In the genomic region with DNA sequence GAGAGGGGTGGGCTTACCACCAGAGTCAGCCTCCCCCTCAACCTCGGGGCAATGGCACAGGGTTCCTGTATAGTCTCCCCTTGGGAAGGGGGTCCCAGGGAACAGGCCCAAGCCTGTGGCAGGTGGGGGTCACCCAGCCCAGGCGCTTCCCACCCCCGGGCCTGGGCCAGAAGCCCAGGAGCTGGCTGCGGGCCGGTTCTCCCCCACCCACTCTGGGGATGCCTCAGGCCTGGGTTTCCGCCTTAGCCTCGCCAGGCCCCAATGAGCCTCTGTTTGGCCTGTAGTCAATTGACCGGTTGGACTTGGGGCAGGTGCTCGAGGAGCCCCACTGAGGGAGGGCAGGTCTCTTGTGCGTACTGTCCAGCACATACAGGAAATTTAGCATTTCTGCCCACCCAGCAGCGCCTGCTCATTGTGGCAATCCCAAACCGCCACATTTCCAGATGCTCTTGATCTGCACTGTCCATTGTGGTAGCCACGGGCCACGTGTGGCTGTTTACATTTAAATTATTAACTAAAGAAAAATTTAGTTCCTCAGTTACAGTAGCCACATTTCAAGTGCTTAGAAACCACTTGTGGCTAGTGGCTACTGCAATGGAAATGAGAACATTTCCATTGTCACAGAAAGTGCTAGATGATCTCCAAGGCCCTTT, we compare ENCODE assay signal across 12 cellular contexts. TPM values are rescaled to one million over a fixed set of nuclear protein-coding genes. Genes with fewer than 3 reads are reported as not detected.
DNase-seq lines count a peak whose midpoint lies in the region; ATAC-seq and TF ChIP-seq lines count a peak whose summit lies in the region.
"Had no signal": no experiment of that assay in that cellular context is flagged by ENCODE, and none has a peak within 500 bp of the region (broad histone marks: within the 10 kb centered on the region; RNA-seq: fewer than 3 reads in every experiment).

No MANE protein-coding gene starts in this region.

- H3K36me3 Mint-ChIP-seq in T-cell = no peaks in the 10 kb centered on the region

- no peaks in the 10 kb centered on the region for H3K79me2 ChIP-seq in hepatocyte

- no peak overlapping the region for H3K27ac Mint-ChIP-seq in T-cell

- H3K27ac ChIP-seq in BLaER1 treated with 17β-estradiol and CSF1 and Interleukin-3, amounts not matched to agents 10 nM and 100 nM = peak overlapping the region in 9 of 11 experiments; percentile 12 to 79 (median 69); a peak in 12 of 22 replicates
- H3K27ac ChIP-seq in VCaP (peak overlapping the region; percentile 20; the same call in 1 of the 2 replicates), hepatocyte (peak overlapping the region; percentile 87), skeletal muscle tissue (ENCODE audit: low read depth, low read length) (peak overlapping the region; percentile 87)
- H3K27ac ChIP-seq: HL-60 had no signal

- peaks cover 17 to 23% (median 22%) of the 10 kb centered on the region in 3 donors for H3K4me1 Mint-ChIP-seq in T-cell

- no peaks in the 10 kb centered on the region for H3K9me3 ChIP-seq in BLaER1 treated with 17β-estradiol and CSF1 and Interleukin-3, amounts not matched to agents 10 nM and 100 nM (replicated peaks in 1 of 11)
- H3K9me3 ChIP-seq in hepatocyte (ENCODE audit: low read depth) (no peaks in the 10 kb centered on the region), skeletal muscle tissue (ENCODE audit: control insufficient read depth in 3 of 3, low read length in 3 of 3) (no peaks in the 10 kb centered on the region)

- peak overlapping the region in 10 of 11 experiments; percentile 16 to 75 (median 62); a peak in 15 of 22 replicates for H3K9ac ChIP-seq in BLaER1 treated with 17β-estradiol and CSF1 and Interleukin-3, amounts not matched to agents 10 nM and 100 nM
- H3K9ac ChIP-seq in skeletal muscle tissue (ENCODE audit: low read depth in 1 of 3, low read length in 3 of 3) = peak overlapping the region in 2 of 3 donors; percentile 14 to 60

- no peak overlapping the region for H3K4me3 Mint-ChIP-seq in T-cell

- H3K4me1 ChIP-seq in BLaER1 treated with 17β-estradiol and CSF1 and Interleukin-3, amounts not matched to agents 10 nM and 100 nM = peaks cover 52 to 93% (median 85%) of the 10 kb centered on the region in 10 experiments
- peaks cover 45% of the 10 kb centered on the region for H3K4me1 ChIP-seq in hepatocyte (ENCODE audit: insufficient read depth)
- H3K4me1 ChIP-seq in skeletal muscle tissue (ENCODE audit: control insufficient read depth in 3 of 3, insufficient read depth in 3 of 3, low read length in 3 of 3) = peaks cover 34 to 52% (median 50%) of the 10 kb centered on the region in 3 donors

- peaks cover 5 to 12% of the 10 kb centered on the region in 2 donors for H3K27me3 Mint-ChIP-seq in T-cell

- H3K27me3 ChIP-seq in BLaER1 treated with 17β-estradiol and CSF1 and Interleukin-3, amounts not matched to agents 10 nM and 100 nM = peaks cover 0 to 20% (median 13%) of the 10 kb centered on the region in 11 experiments; a peak in 14 of 22 replicates
- H3K27me3 ChIP-seq in hepatocyte = peaks cover 42% of the 10 kb centered on the region
- H3K27me3 ChIP-seq in skeletal muscle tissue (ENCODE audit: control insufficient read depth in 3 of 3, insufficient read depth in 3 of 3, low read length in 3 of 3) = no peaks in the 10 kb centered on the region

- no peaks in the 10 kb centered on the region for H3K9me2 ChIP-seq in hepatocyte (replicated peaks; ENCODE audit: insufficient read depth)

- POLR2A ChIA-PET in T-cell (lab: Charles Lee) = no interaction called here

- no peak for TF ChIP-seq CTCF in VCaP (conservative IDR thresholded peaks at IDR 0.05)
- no peak for TF ChIP-seq CTCF in hepatocyte (IDR thresholded peaks at IDR 0.05; ENCODE audit: poor library complexity)

- peaks cover 0 to 29% (median 0%) of the 10 kb centered on the region in 11 experiments; a peak in 6 of 22 replicates for H4K20me1 ChIP-seq in BLaER1 treated with 17β-estradiol and CSF1 and Interleukin-3, amounts not matched to agents 10 nM and 100 nM
- peaks cover 5% of the 10 kb centered on the region for H4K20me1 ChIP-seq in hepatocyte (ENCODE audit: insufficient read depth, poor library complexity, severe bottlenecking)

- no peaks in the 10 kb centered on the region for H3K9me3 Mint-ChIP-seq in T-cell

- no peak overlapping the region; a peak in 1 of 20 replicates for H3K4me3 ChIP-seq in BLaER1 treated with 17β-estradiol and CSF1 and Interleukin-3, amounts not matched to agents 10 nM and 100 nM
- H3K4me3 ChIP-seq in hepatocyte (no peak overlapping the region), skeletal muscle tissue (ENCODE audit: low read length in 3 of 3) (no peak overlapping the region)

- peak overlapping the region; percentile 72 to 100 (median 96); a peak in 21 of 22 replicates for H3K4me2 ChIP-seq in BLaER1 treated with 17β-estradiol and CSF1 and Interleukin-3, amounts not matched to agents 10 nM and 100 nM
- no peak overlapping the region for H3K4me2 ChIP-seq in hepatocyte

- DNase-seq in hepatocyte (ENCODE audit: low spot score) (no peak), T-cell (no peak), mucosa of gallbladder (ENCODE audit: low spot score) (no peak), T1000 (lab: John Stamatoyannopoulos, UW) (no peak)
- DNase-seq in stimulated activated CD4-positive, alpha-beta T cell treated with anti-CD3 and anti-CD28 coated beads, Interleukin-2, amount 100 ng/mL, for 24 hours = no peak
- DNase-seq: activated gamma-delta T cell, NCI-H524 had no signal

- ATAC-seq in T-cell (replicated peaks in 1 of 4) = no peak

- no peaks in the 10 kb centered on the region; a peak in 1 of 22 replicates for H3K36me3 ChIP-seq in BLaER1 treated with 17β-estradiol and CSF1 and Interleukin-3, amounts not matched to agents 10 nM and 100 nM
- no peaks in the 10 kb centered on the region for H3K36me3 ChIP-seq in hepatocyte (replicated peaks; ENCODE audit: insufficient read depth, low read depth)
- peaks cover 12 to 18% (median 18%) of the 10 kb centered on the region in 3 donors for H3K36me3 ChIP-seq in skeletal muscle tissue (ENCODE audit: control insufficient read depth in 3 of 3, insufficient read depth in 3 of 3, low read length in 3 of 3)

- CTCF ChIA-PET in T-cell (lab: Charles Lee) = no interaction called here

- H2AFZ ChIP-seq in hepatocyte = no peak overlapping the region

- 93% methylated on average over 13 of the region's 14 CpGs for WGBS in hepatocyte (ENCODE audit: low lambda C conversion rate, missing lambda C conversion rate)

RNA-seq across cellular contexts. Expression of gene LYL1, which starts 9.9 kb away (rescaled TPM):
- total RNA-seq in hepatocyte = 0.36 and 0.47 TPM in 2 replicates
- polyA plus RNA-seq in hepatocyte = 1.0 and 1.4 TPM in 2 replicates
- 13.6 TPM for total RNA-seq in skeletal muscle tissue
- total RNA-seq in T-cell = 10 to 100 TPM in 3 of 5 donors, 1 to 10 TPM in 2; 3.4 to 20.6 (median 15.4) TPM
- 11.7 TPM for total RNA-seq in mucosa of gallbladder
- total RNA-seq: SK-MEL-5 had no signal

RNA-seq across cellular contexts. Expression of gene TRMT1, which starts 23.8 kb away (rescaled TPM):
- total RNA-seq in hepatocyte = 21.0 and 31.2 TPM in 2 replicates
- polyA plus RNA-seq in hepatocyte = 33.4 and 45.1 TPM in 2 replicates
- 13.0 TPM for total RNA-seq in skeletal muscle tissue
- 100 to 1,000 TPM in 2 of 5 donors, 10 to 100 TPM in 3; 68.9 to 121 (median 95.6) TPM for total RNA-seq in T-cell
- 35.0 TPM for total RNA-seq in mucosa of gallbladder

RNA-seq across cellular contexts. Expression of gene NACC1, which starts 25.3 kb away (rescaled TPM):
- 32.6 and 35.0 TPM in 2 replicates for total RNA-seq in hepatocyte
- polyA plus RNA-seq in hepatocyte = 9.7 and 11.1 TPM in 2 replicates
- total RNA-seq in skeletal muscle tissue = 10.4 TPM
- 10 to 100 TPM; 23.8 to 44.9 (median 38.1) TPM for total RNA-seq in T-cell
- 72.0 TPM for total RNA-seq in mucosa of gallbladder

RNA-seq across cellular contexts. Expression of gene STX10, which starts 57.4 kb away (rescaled TPM):
- 63.4 and 66.5 TPM in 2 replicates for total RNA-seq in hepatocyte
- 82.2 and 106 TPM in 2 replicates for polyA plus RNA-seq in hepatocyte
- total RNA-seq in skeletal muscle tissue = 24.5 TPM
- total RNA-seq in T-cell = 10 to 100 TPM; 43.8 to 89.6 (median 67.3) TPM
- total RNA-seq in mucosa of gallbladder = 57.7 TPM

RNA-seq across cellular contexts. Expression of gene IER2, which starts 57.5 kb away (rescaled TPM):
- total RNA-seq in hepatocyte (64.2 and 101 TPM in 2 replicates), skeletal muscle tissue (23.5 TPM), T-cell (100 to 1,000 TPM; 165 to 413 (median 196) TPM), mucosa of gallbladder (103 TPM)
- polyA plus RNA-seq in hepatocyte = 325 and 369 TPM in 2 replicates

Comparison
In these comparisons a context has a peak if more than half of its experiments do, and no peak if none do; other contexts are left out.
1. H3K27ac ChIP-seq: peak in every context shown above with its lines; median percentile 87 in hepatocyte; 87 in skeletal muscle tissue; 69 in BLaER1 treated with 17β-estradiol and CSF1 and Interleukin-3, amounts not matched to agents 10 nM and 100 nM; 20 in VCaP.